Comparison of ENCODE assay signal across 9 cellular contexts in the genomic region with DNA sequence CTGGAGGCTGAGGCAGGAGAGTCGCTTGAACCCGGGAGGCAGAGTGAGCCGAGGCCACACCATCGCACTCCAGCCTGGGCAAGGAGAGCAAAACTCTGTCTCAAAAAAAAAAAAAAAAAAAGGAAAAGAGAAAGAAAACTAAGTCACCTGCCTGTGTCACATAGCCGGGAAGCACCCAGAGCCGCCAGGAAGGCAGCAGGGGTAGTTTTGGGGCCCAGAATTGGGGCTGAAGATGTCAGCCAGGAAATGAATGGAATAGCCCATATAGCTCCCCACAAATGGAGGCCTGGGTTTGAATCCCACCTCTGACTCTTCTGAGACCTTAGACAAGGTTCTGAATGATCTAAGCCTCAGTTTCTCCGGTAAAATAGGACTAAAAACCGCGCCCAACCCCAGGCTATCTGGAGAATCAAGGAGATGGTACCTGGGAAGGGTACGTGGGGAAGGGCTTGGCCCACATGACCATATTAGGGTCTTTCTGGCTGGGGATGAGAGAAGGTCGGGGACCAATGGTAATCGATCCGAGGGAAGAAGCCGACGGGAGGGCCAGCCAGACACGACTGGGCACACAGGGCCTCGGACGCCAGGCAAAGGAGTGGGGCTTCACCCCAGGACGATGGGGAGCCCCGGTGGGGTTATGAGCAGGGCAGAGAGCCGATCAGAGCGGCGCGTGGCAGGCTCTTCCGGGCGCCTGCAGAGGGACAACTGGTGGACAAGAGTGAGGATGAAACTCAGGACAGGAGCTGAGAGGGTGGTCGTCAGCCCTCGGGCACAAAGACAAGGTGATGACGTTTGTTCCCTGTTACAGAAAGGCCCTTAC. TPM values are rescaled to one million over a fixed set of nuclear protein-coding genes. Genes with fewer than 3 reads are reported as not detected.
DNase-seq lines count a peak whose midpoint lies in the region; ATAC-seq and TF ChIP-seq lines count a peak whose summit lies in the region.
"Had no signal": no experiment of that assay in that cellular context is flagged by ENCODE, and none has a peak within 500 bp of the region (broad histone marks: within the 10 kb centered on the region; RNA-seq: fewer than 3 reads in every experiment).

No MANE protein-coding gene starts in this region.

- ATAC-seq in GM19324 (IDR thresholded peaks at IDR 0.05; ENCODE audit: low FRiP score, unreplicated experiment) (peak; percentile 12), HG03432 (IDR thresholded peaks at IDR 0.05; ENCODE audit: unreplicated experiment) (peak; percentile 34)
- ATAC-seq in activated T-cell treated with anti-CD3 and anti-CD28 coated beads, Interleukin-2, amount 50 U/mL, for 72 hours (replicated peaks in 1 of 2): peak; percentile 53

- peak; percentile 33 to 63 for DNase-seq in activated T-cell treated with anti-CD3 and anti-CD28 coated beads, Interleukin-2, amount 50 U/mL, for 72 hours
- no peak for DNase-seq in hepatocyte (ENCODE audit: low spot score)
- no peak for DNase-seq in smooth muscle cell (lab: John Stamatoyannopoulos, UW; ENCODE audit: unreplicated experiment)
- no peak for DNase-seq in DMS79 (lab: John Stamatoyannopoulos, UW)
- no peak for DNase-seq in H4 (ENCODE audit: low spot score)

- H3K27ac ChIP-seq in BLaER1 (no peak overlapping the region), hepatocyte (peak overlapping the region; percentile 64), smooth muscle cell (ENCODE audit: low read depth) (peak overlapping the region; percentile 50)

- H3K9me3 Mint-ChIP-seq in activated T-cell treated with anti-CD3 and anti-CD28 coated beads, Interleukin-2, amount 50 U/mL, for 72 hours: no peaks in the 10 kb centered on the region

- no peaks in the 10 kb centered on the region for H3K36me3 Mint-ChIP-seq in activated T-cell treated with anti-CD3 and anti-CD28 coated beads, Interleukin-2, amount 50 U/mL, for 72 hours (ENCODE audit: insufficient read depth in 2 of 2)

- peaks cover 28% of the 10 kb centered on the region for H3K36me3 ChIP-seq in BLaER1
- no peaks in the 10 kb centered on the region for H3K36me3 ChIP-seq in hepatocyte (replicated peaks; ENCODE audit: insufficient read depth, low read depth)
- H3K36me3 ChIP-seq in smooth muscle cell (ENCODE audit: low read depth): no peaks in the 10 kb centered on the region

- TF ChIP-seq CTCF in hepatocyte (IDR thresholded peaks at IDR 0.05; ENCODE audit: poor library complexity) (peak; percentile 6), smooth muscle cell (IDR thresholded peaks at IDR 0.05; ENCODE audit: borderline replicate concordance, insufficient read depth, poor library complexity, severe bottlenecking) (no peak)

- H3K27me3 Mint-ChIP-seq in activated T-cell treated with anti-CD3 and anti-CD28 coated beads, Interleukin-2, amount 50 U/mL, for 72 hours (ENCODE audit: low read depth): peaks cover 26% of the 10 kb centered on the region

- H2AFZ ChIP-seq in hepatocyte (peak overlapping the region; percentile 77), smooth muscle cell (ENCODE audit: low read depth) (peak overlapping the region; percentile 90)

- peak overlapping the region; percentile 81 to 87 for H3K4me3 Mint-ChIP-seq in activated T-cell treated with anti-CD3 and anti-CD28 coated beads, Interleukin-2, amount 50 U/mL, for 72 hours

- H3K9ac ChIP-seq in BLaER1 (peak overlapping the region; percentile 55; the same call in 1 of the 2 replicates), smooth muscle cell (ENCODE audit: low read depth) (peak overlapping the region; percentile 89)

- H3K4me2 ChIP-seq in BLaER1 (peak overlapping the region; percentile 93), hepatocyte (peak overlapping the region; percentile 85), smooth muscle cell (peak overlapping the region; percentile 99)

- H3K4me3 ChIP-seq in BLaER1: peak overlapping the region; percentile 61
- H3K4me3 ChIP-seq in hepatocyte: peak overlapping the region; percentile 17
- H3K4me3 ChIP-seq in smooth muscle cell: peak overlapping the region; percentile 60

- H3K9me3 ChIP-seq in BLaER1 (no peaks in the 10 kb centered on the region), hepatocyte (ENCODE audit: low read depth) (no peaks in the 10 kb centered on the region), smooth muscle cell (replicated peaks; ENCODE audit: low read depth) (no peaks in the 10 kb centered on the region)

- H3K27ac Mint-ChIP-seq in activated T-cell treated with anti-CD3 and anti-CD28 coated beads, Interleukin-2, amount 50 U/mL, for 72 hours: peak overlapping the region; percentile 94

- peaks cover 56% of the 10 kb centered on the region for H3K4me1 Mint-ChIP-seq in activated T-cell treated with anti-CD3 and anti-CD28 coated beads, Interleukin-2, amount 50 U/mL, for 72 hours (ENCODE audit: low read depth)

- H3K4me1 ChIP-seq in BLaER1 (peaks cover 61% of the 10 kb centered on the region), hepatocyte (ENCODE audit: insufficient read depth) (peaks cover 29% of the 10 kb centered on the region), smooth muscle cell (ENCODE audit: low read depth) (peaks cover 36% of the 10 kb centered on the region)

- 31% methylated on average over 23 of the region's 29 CpGs for WGBS in hepatocyte (ENCODE audit: low lambda C conversion rate, missing lambda C conversion rate)
- 11% methylated on average over 22 of the region's 29 CpGs for whole genome bisulfite sequencing in smooth muscle cell (ENCODE audit: low lambda C conversion rate)

- H3K79me2 ChIP-seq in hepatocyte (no peaks in the 10 kb centered on the region), smooth muscle cell (ENCODE audit: low read depth) (no peaks in the 10 kb centered on the region)

- no peaks in the 10 kb centered on the region for H3K9me2 ChIP-seq in hepatocyte (replicated peaks; ENCODE audit: insufficient read depth)

- H4K20me1 ChIP-seq in BLaER1 (peaks cover 31% of the 10 kb centered on the region), hepatocyte (ENCODE audit: insufficient read depth, poor library complexity, severe bottlenecking) (no peaks in the 10 kb centered on the region), smooth muscle cell (ENCODE audit: low read depth) (peaks cover 4% of the 10 kb centered on the region)

- H3K27me3 ChIP-seq in BLaER1 (peaks cover 37% of the 10 kb centered on the region), hepatocyte (peaks cover 30% of the 10 kb centered on the region), smooth muscle cell (ENCODE audit: low read depth) (peaks cover 37% of the 10 kb centered on the region)

- no peaks in the 10 kb centered on the region for H3F3A ChIP-seq in smooth muscle cell (ENCODE audit: low read depth)

RNA-seq across cellular contexts. Expression of gene CCDC124, which starts 14.4 kb away (rescaled TPM):
- 10 to 100 TPM; 50.1 to 68.1 TPM for total RNA-seq in activated T-cell treated with anti-CD3 and anti-CD28 coated beads, Interleukin-2, amount 50 U/mL, for 72 hours
- total RNA-seq in hepatocyte: 19.4 and 25.4 TPM in 2 replicates
- polyA plus RNA-seq in hepatocyte: 97.7 and 105 TPM in 2 replicates
- total RNA-seq in smooth muscle cell: 32.1 and 34.5 TPM in 2 replicates
- polyA plus RNA-seq in smooth muscle cell: 156 and 179 TPM in 2 replicates
- 30.4 and 36.6 TPM in 2 replicates for total RNA-seq in H4 (2014; rRNA removed; shearing (Covaris generic))

RNA-seq across cellular contexts. Expression of gene KCNN1, which starts 19.7 kb away (rescaled TPM):
- total RNA-seq in activated T-cell treated with anti-CD3 and anti-CD28 coated beads, Interleukin-2, amount 50 U/mL, for 72 hours: 1 to 10 TPM in 1 of 2 donors, under 1 TPM in 1; 0.69 to 1.2 TPM
- total RNA-seq in hepatocyte: 2.4 and 3.3 TPM in 2 replicates
- 3.2 and 3.3 TPM in 2 replicates for polyA plus RNA-seq in hepatocyte
- total RNA-seq in smooth muscle cell: 0.22 and 5.3 TPM in 2 replicates
- 4.2 and 4.6 TPM in 2 replicates for polyA plus RNA-seq in smooth muscle cell
- 0.49 and 1.7 TPM in 2 replicates for total RNA-seq in H4 (2014; rRNA removed; shearing (Covaris generic))
- total RNA-seq: HT1080 had no signal

Comparison
In these comparisons a context has a peak if more than half of its experiments do, and no peak if none do; other contexts are left out.
1. DNase-seq: peak in activated T-cell treated with anti-CD3 and anti-CD28 coated beads, Interleukin-2, amount 50 U/mL, for 72 hours (2 of 2); none in hepatocyte (single experiment), smooth muscle cell (single experiment), DMS79 (single experiment) and H4 (single experiment).
2. Peak in every context shown above with its lines, with median percentiles within 50 percentile points of each other: H3K4me2 ChIP-seq, H3K4me3 ChIP-seq and ATAC-seq.